In the genomic region with DNA sequence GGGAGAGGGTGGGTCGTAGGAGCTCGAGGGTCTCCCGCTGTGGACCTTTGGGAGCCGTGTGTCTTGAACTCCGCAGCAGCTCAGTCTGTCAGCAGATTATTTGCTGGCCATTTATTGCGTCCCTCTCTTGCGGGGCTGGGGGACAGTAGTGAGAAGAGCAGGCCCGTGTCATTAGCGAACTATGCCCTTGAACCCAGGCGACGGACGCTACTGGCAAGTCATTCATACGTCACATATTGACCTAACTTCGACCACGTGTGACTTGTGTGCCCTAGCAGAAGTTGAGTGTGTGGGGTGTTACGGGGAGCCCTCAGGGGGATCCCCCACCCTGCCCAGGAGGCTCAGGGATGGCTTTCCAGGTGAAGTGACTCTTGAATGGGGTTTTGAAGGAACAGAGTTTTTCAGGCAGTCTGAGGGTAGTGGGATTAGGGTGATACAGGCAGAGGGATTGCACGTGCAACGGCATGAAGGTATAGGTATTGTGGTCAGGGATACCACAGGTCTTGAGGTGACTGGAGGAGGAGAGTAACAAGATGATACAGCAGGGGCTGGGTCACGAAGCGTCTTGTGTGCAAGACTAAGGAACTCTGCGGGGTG, we compare ENCODE assay signal across 8 cellular contexts. TPM values are rescaled to one million over a fixed set of nuclear protein-coding genes. Genes with fewer than 3 reads are reported as not detected.
A peak's percentile ranks its signal among the peaks of the same experiment; 100 is the strongest.
DNase-seq lines count a peak whose midpoint lies in the region; ATAC-seq and TF ChIP-seq lines count a peak whose summit lies in the region.

No MANE protein-coding gene starts in this region.

- no peak for TF ChIP-seq POLR2A in IMR-90 (IDR thresholded peaks at IDR 0.05; ENCODE audit: low read depth, low read length)
- TF ChIP-seq POLR2A in gastroesophageal sphincter (IDR thresholded peaks at IDR 0.05) = no peak

- H3K23ac ChIP-seq in IMR-90 (ENCODE audit: low read depth, low read length) = peak overlapping the region; percentile 83

- peak overlapping the region; percentile 89 for H2AK9ac ChIP-seq in IMR-90 (replicated peaks; ENCODE audit: low read depth, low read length, poor library complexity)

- H3K9me2 ChIP-seq in SK-N-SH = no peaks in the 10 kb centered on the region

- H3K27ac ChIP-seq in SK-N-SH (ENCODE audit: low read depth in 2 of 2, low read length in 1 of 2) = peak overlapping the region; percentile 22 to 76; a peak in 2 of 4 replicates
- peak overlapping the region; percentile 55; the same call in 1 of the 2 replicates for H3K27ac ChIP-seq in IMR-90 (ENCODE audit: insufficient read depth, low read length)
- H3K27ac ChIP-seq in gastroesophageal sphincter = peak overlapping the region in 3 of 4 donors; percentile 87 to 90 (median 89)
- H3K27ac ChIP-seq in skeletal muscle tissue (ENCODE audit: low read depth, low read length) = no peak overlapping the region

- H3K4me1 ChIP-seq in SK-N-SH (ENCODE audit: control insufficient read depth in 1 of 2, insufficient read depth in 2 of 2, low read depth in 1 of 2, low read length in 1 of 2) (peaks cover 4 to 12% of the 10 kb centered on the region in 2 experiments; a peak in 2 of 4 replicates), IMR-90 (ENCODE audit: control insufficient read depth, insufficient read depth, low read length) (peaks cover 9% of the 10 kb centered on the region), gastroesophageal sphincter (peaks cover 5 to 17% (median 8%) of the 10 kb centered on the region in 3 donors), skeletal muscle tissue (ENCODE audit: control insufficient read depth in 3 of 3, insufficient read depth in 3 of 3, low read length in 3 of 3) (peaks cover 16 to 18% (median 17%) of the 10 kb centered on the region in 3 donors)

- H4K91ac ChIP-seq in IMR-90 (ENCODE audit: insufficient read depth, low read depth, low read length) = peak overlapping the region; percentile 1; the same call in 1 of the 2 replicates

- intact Hi-C loops in IMR-90 (cut with micrococcal nuclease) = loop anchor here (1.0 to 5.0 kb wide), 3 partner anchors 63 to 358 kb away; no protein-coding TSS in a partner anchor
- intact Hi-C loops in activated CD4-positive, alpha-beta memory T cell treated with anti-CD3 and anti-CD28 coated beads for 36 hours (cut with micrococcal nuclease) = loop anchor here (1.0 to 5.0 kb wide), 6 partner anchors 13 to 358 kb away; partner anchors contain the start of genes RCC1 and TAF12

- no peaks in the 10 kb centered on the region for H3K9me3 ChIP-seq in SK-N-SH
- no peaks in the 10 kb centered on the region for H3K9me3 ChIP-seq in IMR-90 (ENCODE audit: control insufficient read depth, insufficient read depth, low read length)
- no peaks in the 10 kb centered on the region for H3K9me3 ChIP-seq in gastroesophageal sphincter
- no peaks in the 10 kb centered on the region for H3K9me3 ChIP-seq in skeletal muscle tissue (ENCODE audit: control insufficient read depth in 3 of 3, low read length in 3 of 3)

- peaks cover 28% of the 10 kb centered on the region for H4K20me1 ChIP-seq in SK-N-SH (ENCODE audit: insufficient read depth)
- peaks cover 52% of the 10 kb centered on the region for H4K20me1 ChIP-seq in IMR-90 (ENCODE audit: insufficient read depth, low read length)

- peak overlapping the region; percentile 22 for H3K4ac ChIP-seq in IMR-90 (ENCODE audit: low read depth, low read length)

- peaks cover 23 to 49% of the 10 kb centered on the region in 2 experiments for H3K79me1 ChIP-seq in IMR-90 (ENCODE audit: low read depth in 1 of 2, low read length in 2 of 2)

- peak overlapping the region; percentile 39 for H3K14ac ChIP-seq in IMR-90 (replicated peaks; ENCODE audit: low read depth, low read length)

- peak overlapping the region; percentile 5 for H2BK5ac ChIP-seq in IMR-90 (ENCODE audit: low read depth, low read length, poor library complexity, severe bottlenecking)

- H2AFZ ChIP-seq in SK-N-SH (ENCODE audit: low read depth) = no peak overlapping the region
- peak overlapping the region; percentile 93 for H2AFZ ChIP-seq in IMR-90 (replicated peaks; ENCODE audit: low read length, poor library complexity)

- in situ Hi-C loops in IMR-90 (cut with MboI; ENCODE audit: low sequenced_read_pairs) = loop anchor here (5.0 kb wide), 1 partner anchor 83 kb away; no protein-coding TSS in a partner anchor

- H3K18ac ChIP-seq in IMR-90 (ENCODE audit: low read depth, low read length) = no peak overlapping the region

- no peak overlapping the region for H4K5ac ChIP-seq in IMR-90 (ENCODE audit: low read depth, low read length)

- H3K4me2 ChIP-seq in SK-N-SH (peak overlapping the region; percentile 75), IMR-90 (ENCODE audit: low read depth, low read length) (peak overlapping the region; percentile 95)

- WGBS in SK-N-SH (ENCODE audit: low lambda C conversion rate) = 12% methylated on average over 20 of the region's 21 CpGs
- 13% methylated on average over 9 of the region's 21 CpGs; no CpG with 5 or more reads in 1 of the 2 experiments for WGBS in IMR-90 (ENCODE audit: extremely low coverage in 2 of 2, insufficient read length in 1 of 2), 2 experiments
- 15 to 23% methylated on average over 5 of the region's 21 CpGs for WGBS in gastroesophageal sphincter (ENCODE audit: low coverage in 1 of 2), 2 donors

- no peaks in the 10 kb centered on the region for H3K27me3 ChIP-seq in SK-N-SH (ENCODE audit: insufficient read depth)
- H3K27me3 ChIP-seq in IMR-90 (ENCODE audit: control insufficient read depth, insufficient read depth, low read length) = no peaks in the 10 kb centered on the region
- H3K27me3 ChIP-seq in gastroesophageal sphincter = no peaks in the 10 kb centered on the region
- no peaks in the 10 kb centered on the region for H3K27me3 ChIP-seq in skeletal muscle tissue (ENCODE audit: control insufficient read depth in 3 of 3, insufficient read depth in 3 of 3, low read length in 3 of 3)

- H2AK5ac ChIP-seq in IMR-90 (ENCODE audit: low read depth, low read length) = peak overlapping the region; percentile 85

- peak overlapping the region; percentile 1 to 66; a peak in 2 of 4 replicates for H4K8ac ChIP-seq in IMR-90 (ENCODE audit: low read depth in 2 of 2, low read length in 2 of 2)

- POLR2A ChIA-PET in SK-N-SH (lab: Yijun Ruan, JAX) = interaction anchor here (0.7 to 1.9 kb wide), 3 partner anchors 63 to 84 kb away, joined by 3 to 21 read pairs (median 3); no protein-coding TSS in a partner anchor
- POLR2A ChIA-PET in IMR-90 (lab: Charles Lee; ENCODE audit: unreplicated experiment) = interaction anchor here (0.7 to 0.9 kb wide), 2 partner anchors 9 to 63 kb away, joined by 4 to 6 read pairs; no protein-coding TSS in a partner anchor
- POLR2A ChIA-PET in activated CD4-positive, alpha-beta memory T cell treated with anti-CD3 and anti-CD28 coated beads for 36 hours (lab: Charles Lee) = interaction anchor here (0.6 to 3.1 kb wide), 5 partner anchors 11 to 358 kb away, joined by 3 to 26 read pairs (median 8); partner anchors contain the start of genes RCC1 and TRNAU1AP

- no peaks in the 10 kb centered on the region for H3K27me3 Mint-ChIP-seq in activated CD4-positive, alpha-beta memory T cell treated with anti-CD3 and anti-CD28 coated beads for 36 hours

- H3K4me3 ChIP-seq in SK-N-SH (ENCODE audit: low read depth in 2 of 2, low read length in 1 of 2) = peak overlapping the region; percentile 59 to 70
- peak overlapping the region; percentile 78 for H3K4me3 ChIP-seq in IMR-90 (ENCODE audit: insufficient read depth, low read depth, low read length)
- peak overlapping the region; percentile 30 to 73 for H3K4me3 ChIP-seq in gastroesophageal sphincter
- peak overlapping the region; percentile 78 to 79 (median 79) for H3K4me3 ChIP-seq in skeletal muscle tissue (ENCODE audit: low read length in 3 of 3)

- H3K4me3 Mint-ChIP-seq in activated CD4-positive, alpha-beta memory T cell treated with anti-CD3 and anti-CD28 coated beads for 36 hours = peak overlapping the region; percentile 88

- TF ChIP-seq CTCF in SK-N-SH (IDR thresholded peaks at IDR 0.05) = no peak
- no peak for TF ChIP-seq CTCF in IMR-90 (conservative IDR thresholded peaks at IDR 0.05; ENCODE audit: low read depth, low read length)
- TF ChIP-seq CTCF in gastroesophageal sphincter (IDR thresholded peaks at IDR 0.05) = no peak

- peak overlapping the region; percentile 93 for H3K27ac Mint-ChIP-seq in activated CD4-positive, alpha-beta memory T cell treated with anti-CD3 and anti-CD28 coated beads for 36 hours

- no peaks in the 10 kb centered on the region for H3K9me3 Mint-ChIP-seq in activated CD4-positive, alpha-beta memory T cell treated with anti-CD3 and anti-CD28 coated beads for 36 hours

- peak overlapping the region; percentile 25; the same call in 1 of the 2 replicates for H3K56ac ChIP-seq in IMR-90 (ENCODE audit: extremely low read depth, insufficient read depth, low read length)

- H3K36me3 ChIP-seq in SK-N-SH (replicated peaks in 1 of 2; ENCODE audit: control insufficient read depth in 1 of 2, insufficient read depth in 2 of 2, low read length in 1 of 2) (peaks cover 2 to 3% of the 10 kb centered on the region in 2 experiments), IMR-90 (ENCODE audit: control insufficient read depth, insufficient read depth, low read length) (peaks cover 3% of the 10 kb centered on the region; the same call in 1 of the 2 replicates), gastroesophageal sphincter (peaks cover 0 to 17% of the 10 kb centered on the region in 2 donors), skeletal muscle tissue (ENCODE audit: control insufficient read depth in 3 of 3, insufficient read depth in 3 of 3, low read length in 3 of 3) (no peaks in the 10 kb centered on the region)

- no peak overlapping the region for H2BK120ac ChIP-seq in IMR-90 (ENCODE audit: low read depth, low read length)

- peaks cover 54% of the 10 kb centered on the region for H3K79me2 ChIP-seq in SK-N-SH (ENCODE audit: insufficient read depth)

- no peak for TF ChIP-seq RAD21 in SK-N-SH (IDR thresholded peaks at IDR 0.05; ENCODE audit: low read length)
- no peak for TF ChIP-seq RAD21 in IMR-90 (IDR thresholded peaks at IDR 0.05; ENCODE audit: low read length)

- H3F3A ChIP-seq in SK-N-SH (replicated peaks; ENCODE audit: insufficient read depth) = peaks cover 46% of the 10 kb centered on the region

- H3K4me1 Mint-ChIP-seq in activated CD4-positive, alpha-beta memory T cell treated with anti-CD3 and anti-CD28 coated beads for 36 hours (ENCODE audit: low read depth) = peaks cover 41% of the 10 kb centered on the region

- TF ChIP-seq EP300 in SK-N-SH (IDR thresholded peaks at IDR 0.05; ENCODE audit: borderline replicate concordance in 1 of 2, low read depth in 1 of 2, low read length in 1 of 2) = no peak
- no peak for TF ChIP-seq EP300 in gastroesophageal sphincter (IDR thresholded peaks at IDR 0.05)

- H2BK15ac ChIP-seq in IMR-90 (ENCODE audit: low read depth, low read length) = no peak overlapping the region

- dilution Hi-C loops in IMR-90 (cut with HindIII; ENCODE audit: low sequenced_read_pairs, unreplicated experiment) = no loop called here

- H3K9ac ChIP-seq in SK-N-SH (peak overlapping the region; percentile 86; the same call in 1 of the 2 replicates), IMR-90 (ENCODE audit: low read depth, low read length) (peak overlapping the region; percentile 70), skeletal muscle tissue (ENCODE audit: low read depth in 1 of 3, low read length in 3 of 3) (peak overlapping the region; percentile 65 to 84 (median 66))

- CTCF ChIA-PET in SK-N-SH (lab: Yijun Ruan, JAX) = interaction anchor here (0.6 to 4.6 kb wide), 19 partner anchors 9 to 516 kb away, joined by 3 to 46 read pairs (median 3); partner anchors contain the start of gene TRNAU1AP
- CTCF ChIA-PET in IMR-90 (lab: Yijun Ruan, JAX) = interaction anchor here (1.2 kb wide), 1 partner anchor 83 kb away, joined by 7 read pairs; no protein-coding TSS in a partner anchor
- CTCF ChIA-PET in activated CD4-positive, alpha-beta memory T cell treated with anti-CD3 and anti-CD28 coated beads for 36 hours (lab: Charles Lee) = interaction anchor here (1.0 to 3.9 kb wide), 7 partner anchors 10 to 359 kb away, joined by 3 to 25 read pairs (median 6); partner anchors contain the start of genes MED18, RCC1 and TRNAU1AP

- peaks cover 18% of the 10 kb centered on the region for H3K36me3 Mint-ChIP-seq in activated CD4-positive, alpha-beta memory T cell treated with anti-CD3 and anti-CD28 coated beads for 36 hours

- DNase-seq in SK-N-SH (no peak), IMR-90 (no peak), dedifferentiated amniotic fluid mesenchymal stem cell (ENCODE audit: extremely low spot score) (no peak), cortex of kidney (lab: John Stamatoyannopoulos, UW) (no peak)
- DNase-seq in activated CD4-positive, alpha-beta memory T cell treated with anti-CD3 and anti-CD28 coated beads for 36 hours = peak; percentile 78

- no peaks in the 10 kb centered on the region; the same call in 1 of the 2 replicates for H3K9me1 ChIP-seq in IMR-90 (ENCODE audit: insufficient read depth, low read length)

- no peak overlapping the region for H2BK20ac ChIP-seq in IMR-90 (ENCODE audit: low read depth, low read length)

- BruUV-seq in IMR-90 (replicated peaks; lab: Mats Ljungman, UMichigan) = no TSS peak

- no peak for ATAC-seq in SK-N-SH treated with all-trans-retinoic acid at 6 μM for 48 hours
- no peak for ATAC-seq in IMR-90 (ENCODE audit: low read depth)
- no peak for ATAC-seq in gastroesophageal sphincter

RNA-seq across cellular contexts. Expression of gene RCC1, which starts 13.0 kb away (rescaled TPM):
- 56.2 and 61.0 TPM in 2 replicates for polyA plus RNA-seq in SK-N-SH (2012; rRNA removed)
- polyA plus RNA-seq in SK-N-SH (2012; cell fraction: cytosol; rRNA removed) = 37.6 and 56.7 TPM in 2 replicates
- polyA plus RNA-seq in SK-N-SH (2012; cell fraction: nucleus; rRNA removed) = 51.9 and 53.7 TPM in 2 replicates
- total RNA-seq in IMR-90 (2012; rRNA removed) = 33.9 and 43.9 TPM in 2 replicates
- polyA plus RNA-seq in IMR-90 (2012; rRNA removed) = 28.7 and 33.2 TPM in 2 replicates
- polyA plus RNA-seq in IMR-90 (2012; cell fraction: cytosol; rRNA removed) = 23.3 and 34.3 TPM in 2 replicates
- polyA plus RNA-seq in IMR-90 (2012; cell fraction: nucleus; rRNA removed; ENCODE audit: low replicate concordance) = 19.3 and 25.8 TPM in 2 replicates
- total RNA-seq in activated CD4-positive, alpha-beta memory T cell treated with anti-CD3 and anti-CD28 coated beads for 36 hours = 10 to 100 TPM; 83.5 to 86.1 TPM
- total RNA-seq in gastroesophageal sphincter = 10 to 100 TPM in 3 of 4 donors, 1 to 10 TPM in 1; 5.8 to 21.6 (median 12.7) TPM
- 21.9 TPM for total RNA-seq in skeletal muscle tissue

RNA-seq across cellular contexts. Expression of gene TRNAU1AP, which starts 34.0 kb away (rescaled TPM):
- polyA plus RNA-seq in SK-N-SH (2012; rRNA removed) = 25.8 and 31.2 TPM in 2 replicates
- polyA plus RNA-seq in SK-N-SH (2012; cell fraction: cytosol; rRNA removed) = 26.7 and 28.3 TPM in 2 replicates
- 32.6 and 44.8 TPM in 2 replicates for polyA plus RNA-seq in SK-N-SH (2012; cell fraction: nucleus; rRNA removed)
- 23.8 and 25.3 TPM in 2 replicates for total RNA-seq in IMR-90 (2012; rRNA removed)
- polyA plus RNA-seq in IMR-90 (2012; rRNA removed) = 23.3 and 24.1 TPM in 2 replicates
- polyA plus RNA-seq in IMR-90 (2012; cell fraction: cytosol; rRNA removed) = 10.5 and 14.8 TPM in 2 replicates
- 16.6 and 42.3 TPM in 2 replicates for polyA plus RNA-seq in IMR-90 (2012; cell fraction: nucleus; rRNA removed; ENCODE audit: low replicate concordance)
- total RNA-seq in activated CD4-positive, alpha-beta memory T cell treated with anti-CD3 and anti-CD28 coated beads for 36 hours = 10 to 100 TPM; 57.3 to 59.6 TPM
- total RNA-seq in gastroesophageal sphincter = 10 to 100 TPM; 18.5 to 25.0 (median 21.8) TPM
- 15.1 TPM for total RNA-seq in skeletal muscle tissue
